Comparison of ENCODE assay signal across 8 cellular contexts in genomic region chr2:233353769-233354499, GRCh38. TPM values are rescaled to one million over a fixed set of nuclear protein-coding genes. Genes with fewer than 3 reads are reported as not detected.
DNase-seq lines count a peak whose midpoint lies in the region; ATAC-seq and FAIRE-seq lines count a peak whose summit lies in the region.

DGKD (plus strand) TSS chr2:233354494; CDS start chr2:233354519, 25 bp downstream.

- peak within 1 kb of the TSS; percentile 89 to 97 (median 93) for H3K27ac Mint-ChIP-seq in CD4-positive, CD25-positive, alpha-beta regulatory T cell

- peaks cover 5 to 61% (median 47%) of the 10 kb centered on the region in 4 donors for H3K4me1 Mint-ChIP-seq in CD4-positive, CD25-positive, alpha-beta regulatory T cell

- H3K27ac ChIP-seq in CD4-positive, CD25-positive, alpha-beta regulatory T cell (ENCODE audit: insufficient read depth, low read length, poor library complexity, severe bottlenecking): peak within 1 kb of the TSS; percentile 39
- peak within 1 kb of the TSS; percentile 51 for H3K27ac ChIP-seq in temporal lobe (ENCODE audit: low read depth, low read length)

- H3K27me3 Mint-ChIP-seq in CD4-positive, CD25-positive, alpha-beta regulatory T cell: peaks cover 11% of the 10 kb centered on the region

- H3K36me3 Mint-ChIP-seq in CD4-positive, CD25-positive, alpha-beta regulatory T cell: peaks cover 20% of the 10 kb centered on the region

- peak; percentile 86 to 90 for ATAC-seq in CD4-positive, CD25-positive, alpha-beta regulatory T cell (ENCODE audit: low read depth in 2 of 2)
- peak; percentile 29 for ATAC-seq in HG03565 (IDR thresholded peaks at IDR 0.05; ENCODE audit: unreplicated experiment)

- peaks cover 7% of the 10 kb centered on the region for H3K36me3 ChIP-seq in CD4-positive, CD25-positive, alpha-beta regulatory T cell (ENCODE audit: control insufficient read depth, insufficient read depth, low read length)

- H3K9me3 Mint-ChIP-seq in CD4-positive, CD25-positive, alpha-beta regulatory T cell: no peaks in the 10 kb centered on the region

- no peak for FAIRE-seq in frontal cortex (lab: Jason Lieb, UNC)

- H3K4me1 ChIP-seq in CD4-positive, CD25-positive, alpha-beta regulatory T cell (ENCODE audit: control insufficient read depth, insufficient read depth, low read length, poor library complexity, severe bottlenecking): peaks cover 42% of the 10 kb centered on the region

- peak; percentile 61 to 70 (median 66) for DNase-seq in CD4-positive, CD25-positive, alpha-beta regulatory T cell
- DNase-seq in GM19240 (ENCODE audit: insufficient read length, low spot score) (peak; percentile 74), RKO (ENCODE audit: low spot score) (peak; percentile 40), frontal cortex (ENCODE audit: low spot score in 2 of 2) (peak; percentile 94), nucleus accumbens (lab: John Stamatoyannopoulos, UW) (peak in 35 of 56 donors; percentile 24 to 79 (median 49))
- peak; percentile 92 for DNase-seq in activated effector memory CD4-positive, alpha-beta T cell treated with anti-CD3 and anti-CD28 coated beads, Interleukin-2, amount 50 U/mL, for 16 hours

- peak within 1 kb of the TSS; percentile 80 for H3K4me3 ChIP-seq in CD4-positive, CD25-positive, alpha-beta regulatory T cell (ENCODE audit: low read depth, low read length)

- no peaks in the 10 kb centered on the region for H3K27me3 ChIP-seq in CD4-positive, CD25-positive, alpha-beta regulatory T cell (ENCODE audit: control insufficient read depth, insufficient read depth, low read length)

- no peaks in the 10 kb centered on the region for H3K9me3 ChIP-seq in CD4-positive, CD25-positive, alpha-beta regulatory T cell (ENCODE audit: control insufficient read depth in 2 of 2, low read length in 2 of 2)

- peak within 1 kb of the TSS; percentile 93 to 98 (median 96) for H3K4me3 Mint-ChIP-seq in CD4-positive, CD25-positive, alpha-beta regulatory T cell

RNA-seq across cellular contexts. Expression of gene DGKD, which starts in this region (rescaled TPM):
- total RNA-seq in CD4-positive, CD25-positive, alpha-beta regulatory T cell: 161 TPM
- polyA plus RNA-seq in CD4-positive, CD25-positive, alpha-beta regulatory T cell: 10 to 100 TPM; 11.3 to 12.7 (median 11.4) TPM
- total RNA-seq in frontal cortex: 46.5 TPM
- total RNA-seq in temporal lobe: 51.6 TPM

Comparison
In these comparisons a context has a peak if more than half of its experiments do, and no peak if none do; other contexts are left out.
1. Peak in every context shown above with its lines: DNase-seq, ATAC-seq, H3K4me3 ChIP-seq and H3K27ac ChIP-seq.
2. DNase-seq: peak in every context shown above with its lines; median percentile 94 in frontal cortex; 92 in activated effector memory CD4-positive, alpha-beta T cell treated with anti-CD3 and anti-CD28 coated beads, Interleukin-2, amount 50 U/mL, for 16 hours; 74 in GM19240; 66 in CD4-positive, CD25-positive, alpha-beta regulatory T cell; 49 in nucleus accumbens; 40 in RKO.